ENCODE assay signal across 8 cellular contexts in the genomic region with DNA sequence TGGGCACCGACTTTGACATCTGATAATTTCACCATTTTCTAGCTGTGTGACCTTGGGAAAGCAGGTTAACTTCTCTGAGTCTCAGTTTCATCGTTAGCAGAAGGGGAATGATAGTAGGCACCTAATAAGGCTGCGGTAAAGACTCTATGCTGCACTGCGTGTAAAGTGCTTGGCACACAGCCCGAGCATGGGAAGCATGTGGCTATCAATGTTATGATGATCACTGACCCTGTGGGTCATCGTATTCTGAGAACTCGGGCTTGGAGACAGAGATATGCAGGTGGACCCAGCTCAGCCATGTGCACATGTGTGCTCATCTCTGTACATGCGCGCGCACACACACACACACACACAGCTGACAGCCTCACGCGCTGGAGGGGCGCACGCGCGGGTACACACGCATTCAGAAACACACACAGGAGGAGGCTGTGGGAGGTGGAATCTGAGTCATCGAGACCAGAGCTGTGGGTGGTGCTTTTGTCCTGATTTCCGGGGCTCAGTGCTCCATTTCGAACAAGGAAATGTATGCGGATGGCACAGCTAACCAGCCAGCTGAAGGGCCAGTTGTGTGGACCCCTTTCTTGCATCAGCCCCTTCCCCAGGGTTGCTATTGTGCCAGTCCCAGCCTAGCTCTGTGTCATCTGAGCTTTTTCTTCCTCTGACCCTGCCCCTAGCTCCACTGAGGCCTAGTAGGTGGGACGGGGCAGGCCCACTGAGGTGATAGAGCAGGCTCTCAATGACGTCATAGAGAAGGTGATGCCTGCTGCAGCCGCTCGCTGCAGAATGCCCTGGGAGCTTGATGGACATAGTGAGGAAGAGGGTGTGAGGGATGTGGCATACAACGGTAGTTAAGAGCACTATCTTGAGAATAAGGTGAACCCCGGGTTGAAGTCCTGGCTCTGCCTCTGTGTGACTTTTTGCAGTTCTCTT.
A peak's percentile ranks its signal among the peaks of the same experiment; 100 is the strongest.
DNase-seq lines count a peak whose midpoint lies in the region; ATAC-seq and TF ChIP-seq lines count a peak whose summit lies in the region.

No MANE protein-coding gene starts in this region.

- no peaks in the 10 kb centered on the region for H3K36me3 Mint-ChIP-seq in activated T-cell treated with anti-CD3 and anti-CD28 coated beads, Interleukin-2, amount 50 U/mL, for 24 hours (ENCODE audit: low read depth)
- no peaks in the 10 kb centered on the region for H3K36me3 Mint-ChIP-seq in stimulated activated memory B cell treated with anti-CD40 and anti-IgM and Interleukin-4, amounts not matched to agents 10 μg/mL and 1 μg/mL and 100 μg/mL, for 72 hours

- ATAC-seq in stimulated activated memory B cell treated with anti-CD40 and anti-IgM and Interleukin-4, amounts not matched to agents 10 μg/mL and 1 μg/mL and 100 μg/mL, for 72 hours = no peak
- ATAC-seq in SK-N-SH treated with all-trans-retinoic acid at 6 μM for 48 hours (no peak), GM21619 (IDR thresholded peaks at IDR 0.05; ENCODE audit: unreplicated experiment) (no peak)

- peaks cover 28% of the 10 kb centered on the region for H3K27me3 Mint-ChIP-seq in activated T-cell treated with anti-CD3 and anti-CD28 coated beads, Interleukin-2, amount 50 U/mL, for 24 hours
- H3K27me3 Mint-ChIP-seq in stimulated activated memory B cell treated with anti-CD40 and anti-IgM and Interleukin-4, amounts not matched to agents 10 μg/mL and 1 μg/mL and 100 μg/mL, for 72 hours = peaks cover 25% of the 10 kb centered on the region

- H3K4me1 Mint-ChIP-seq in activated T-cell treated with anti-CD3 and anti-CD28 coated beads, Interleukin-2, amount 50 U/mL, for 24 hours (ENCODE audit: low read depth) = peaks cover 26% of the 10 kb centered on the region
- H3K4me1 Mint-ChIP-seq in stimulated activated memory B cell treated with anti-CD40 and anti-IgM and Interleukin-4, amounts not matched to agents 10 μg/mL and 1 μg/mL and 100 μg/mL, for 72 hours = peaks cover 14% of the 10 kb centered on the region

- no peaks in the 10 kb centered on the region for H3K9me3 Mint-ChIP-seq in activated T-cell treated with anti-CD3 and anti-CD28 coated beads, Interleukin-2, amount 50 U/mL, for 24 hours
- no peaks in the 10 kb centered on the region for H3K9me3 Mint-ChIP-seq in stimulated activated memory B cell treated with anti-CD40 and anti-IgM and Interleukin-4, amounts not matched to agents 10 μg/mL and 1 μg/mL and 100 μg/mL, for 72 hours

- H3K27ac Mint-ChIP-seq in activated T-cell treated with anti-CD3 and anti-CD28 coated beads, Interleukin-2, amount 50 U/mL, for 24 hours = peak overlapping the region; percentile 91
- peak overlapping the region; percentile 42 for H3K27ac Mint-ChIP-seq in stimulated activated memory B cell treated with anti-CD40 and anti-IgM and Interleukin-4, amounts not matched to agents 10 μg/mL and 1 μg/mL and 100 μg/mL, for 72 hours

- DNase-seq in DMS153 (lab: John Stamatoyannopoulos, UW) (peak; percentile 40), DMS153 treated with DMSO at 0.1 percent for 48 hours (lab: John Stamatoyannopoulos, UW; ENCODE audit: unreplicated experiment) (no peak), iris pigment epithelial cell (ENCODE audit: low read depth) (peak; percentile 59), HuH-7.5 (ENCODE audit: low spot score) (no peak)
- peak; percentile 82 for DNase-seq in activated T-cell treated with anti-CD3 and anti-CD28 coated beads, Interleukin-2, amount 50 U/mL, for 24 hours

- peak overlapping the region; percentile 71 for H3K4me3 Mint-ChIP-seq in activated T-cell treated with anti-CD3 and anti-CD28 coated beads, Interleukin-2, amount 50 U/mL, for 24 hours
- H3K4me3 Mint-ChIP-seq in stimulated activated memory B cell treated with anti-CD40 and anti-IgM and Interleukin-4, amounts not matched to agents 10 μg/mL and 1 μg/mL and 100 μg/mL, for 72 hours = peak overlapping the region; percentile 76

TF ChIP-seq in SK-N-SH treated with all-trans-retinoic acid at 6 μM for 48 hours, 23 proteins besides CTCF, POLR2A, EP300 and RAD21:
- no peak for TF ChIP-seq ESRRG (CRISPR knock-in tag; IDR thresholded peaks at IDR 0.05)
- no peak for TF ChIP-seq GLIS3 (CRISPR knock-in tag; IDR thresholded peaks at IDR 0.05)

Comparison
In these comparisons a context has a peak if more than half of its experiments do, and no peak if none do; other contexts are left out.
1. DNase-seq: peak in DMS153 (single experiment), activated T-cell treated with anti-CD3 and anti-CD28 coated beads, Interleukin-2, amount 50 U/mL, for 24 hours (single experiment) and iris pigment epithelial cell (single experiment); none in DMS153 treated with DMSO at 0.1 percent for 48 hours (single experiment) and HuH-7.5 (single experiment).